In genomic region chr6:66561479-66561878, GRCh38 we compare ENCODE assay signal across 8 cellular contexts.
"Had no signal": no experiment of that assay in that cellular context is flagged by ENCODE, and none has a peak within 500 bp of the region (broad histone marks: within the 10 kb centered on the region; RNA-seq: fewer than 3 reads in every experiment).

No MANE protein-coding gene starts in this region.

- ATAC-seq: GM12878 had no signal

- FAIRE-seq: G401.6, GM12878, GM12891, GM12892, GM18507, GM19239 had no signal

- H3K4me3 ChIP-seq: GM12878 had no signal

- DNase-seq: GDM1, GF-D8 had no signal
